ENCODE assay signal across 9 cellular contexts in the genomic region with DNA sequence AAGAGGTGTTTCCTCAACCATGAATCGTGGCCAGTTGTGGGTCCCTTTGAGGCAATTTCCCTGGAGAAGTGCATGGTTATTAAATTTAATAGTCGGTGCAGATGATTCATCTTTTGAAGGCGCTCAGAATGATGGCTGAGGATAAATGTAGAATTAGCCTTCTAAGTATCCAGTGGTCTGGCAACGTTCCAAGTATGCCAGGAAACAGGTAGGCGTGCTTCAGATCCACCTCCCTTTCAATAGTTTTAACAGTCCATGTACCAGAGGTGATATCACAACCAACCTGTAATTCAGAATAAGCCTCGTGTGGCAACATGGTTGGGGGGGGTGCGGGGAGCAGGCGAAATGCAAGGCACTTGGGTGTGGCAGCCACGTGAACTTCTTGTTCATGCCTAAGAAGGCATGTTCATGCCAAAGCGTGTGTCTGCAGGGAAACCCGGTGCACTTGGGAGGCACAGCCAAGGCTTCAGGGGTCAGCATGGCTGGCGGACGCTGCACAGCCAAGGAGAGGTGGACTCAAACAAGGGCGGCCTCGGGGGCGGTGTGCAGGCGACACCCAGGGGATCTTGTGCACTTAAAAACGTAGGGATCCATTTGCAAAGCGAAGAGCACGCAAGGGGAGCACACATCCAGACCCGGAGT. TPM values are rescaled to one million over a fixed set of nuclear protein-coding genes. Genes with fewer than 3 reads are reported as not detected.
DNase-seq lines count a peak whose midpoint lies in the region; ATAC-seq, FAIRE-seq and TF ChIP-seq lines count a peak whose summit lies in the region.
"Had no signal": no experiment of that assay in that cellular context is flagged by ENCODE, and none has a peak within 500 bp of the region (broad histone marks: within the 10 kb centered on the region; RNA-seq: fewer than 3 reads in every experiment).

No MANE protein-coding gene starts in this region.

- no peak overlapping the region for H3K4me3 Mint-ChIP-seq in HFFc6

- no peak for TF ChIP-seq CTCF in VCaP (conservative IDR thresholded peaks at IDR 0.05)
- no peak for TF ChIP-seq CTCF in keratinocyte (optimal IDR thresholded peaks at IDR 0.05 in 1 of 3, IDR thresholded peaks at IDR 0.05 in 1 of 3, conservative IDR thresholded peaks at IDR 0.05 in 1 of 3; ENCODE audit: extremely low read depth in 1 of 3, insufficient read depth in 2 of 3, low read length in 3 of 3)
- TF ChIP-seq CTCF in upper lobe of right lung (IDR thresholded peaks at IDR 0.05), result no peak
- no peak for TF ChIP-seq CTCF in HFFc6 (IDR thresholded peaks at IDR 0.05)

- ATAC-seq in upper lobe of right lung (peak; percentile 10), GM18520 (IDR thresholded peaks at IDR 0.05; ENCODE audit: unreplicated experiment) (no peak)

- FAIRE-seq in keratinocyte (lab: Jason Lieb, UNC), result peak; percentile 84

- H3K9me3 ChIP-seq in keratinocyte (ENCODE audit: control insufficient read depth, low read depth, low read length), result no peaks in the 10 kb centered on the region
- no peaks in the 10 kb centered on the region for H3K9me3 ChIP-seq in upper lobe of right lung
- no peaks in the 10 kb centered on the region for H3K9me3 ChIP-seq in SJCRH30 (replicated peaks)
- H3K9me3 ChIP-seq: heart left ventricle had no signal

- peak overlapping the region; percentile 65 for H3K4me2 ChIP-seq in keratinocyte (ENCODE audit: control insufficient read depth, extremely low read depth, insufficient read depth, low read depth, low read length)

- H3K9me3 Mint-ChIP-seq in HFFc6, result no peaks in the 10 kb centered on the region

- intact Hi-C loops in upper lobe of right lung (cut with DNase I), result loop anchor here (10.0 kb wide), 1 partner anchor 131 kb away; no protein-coding TSS in a partner anchor

- no peaks in the 10 kb centered on the region for H3K79me2 ChIP-seq in keratinocyte (ENCODE audit: control insufficient read depth, insufficient read depth, low read length)

- H2AFZ ChIP-seq in keratinocyte (ENCODE audit: control insufficient read depth, low read length), result peak overlapping the region; percentile 74

- H3K4me1 ChIP-seq in keratinocyte (ENCODE audit: control insufficient read depth, extremely low read depth, insufficient read depth, low read length), result peaks cover 17% of the 10 kb centered on the region
- peaks cover 16% of the 10 kb centered on the region for H3K4me1 ChIP-seq in upper lobe of right lung
- no peaks in the 10 kb centered on the region; the same call in 1 of the 2 replicates for H3K4me1 ChIP-seq in SJCRH30

- H3K4me1 Mint-ChIP-seq in HFFc6 (ENCODE audit: low read depth), result no peaks in the 10 kb centered on the region

- H3K27ac ChIP-seq in VCaP, result peak overlapping the region; percentile 73
- no peak overlapping the region for H3K27ac ChIP-seq in keratinocyte (ENCODE audit: control insufficient read depth, insufficient read depth, low read length)
- H3K27ac ChIP-seq in upper lobe of right lung, result no peak overlapping the region
- H3K27ac ChIP-seq in SJCRH30, result no peak overlapping the region

- no peak overlapping the region for H3K27ac Mint-ChIP-seq in HFFc6

- H3K27me3 ChIP-seq in keratinocyte (ENCODE audit: control insufficient read depth, extremely low read depth, insufficient read depth, low read length) (peaks cover 85% of the 10 kb centered on the region), upper lobe of right lung (peaks cover 5% of the 10 kb centered on the region), SJCRH30 (no peaks in the 10 kb centered on the region)

- H3K27me3 Mint-ChIP-seq in HFFc6 (ENCODE audit: insufficient read depth), result peaks cover 55% of the 10 kb centered on the region

- no peaks in the 10 kb centered on the region for H3K36me3 Mint-ChIP-seq in HFFc6 (ENCODE audit: low read depth)

- H3K9me1 ChIP-seq in keratinocyte (ENCODE audit: control insufficient read depth, extremely low read depth, insufficient read depth, low read length), result no peaks in the 10 kb centered on the region

- no peaks in the 10 kb centered on the region for H3K36me3 ChIP-seq in keratinocyte (ENCODE audit: control insufficient read depth in 2 of 2, extremely low read depth in 1 of 2, insufficient read depth in 2 of 2, low read length in 2 of 2)
- H3K36me3 ChIP-seq in upper lobe of right lung, result no peaks in the 10 kb centered on the region
- H3K36me3 ChIP-seq in SJCRH30, result no peaks in the 10 kb centered on the region
- H3K36me3 ChIP-seq: heart left ventricle had no signal

- peaks cover 8% of the 10 kb centered on the region for H4K20me1 ChIP-seq in keratinocyte (ENCODE audit: control insufficient read depth, extremely low read depth, insufficient read depth, low read length)

- peak in 4 of 6 experiments; percentile 7 to 47 (median 24) for DNase-seq in stimulated activated naive CD4-positive, alpha-beta T cell (lab: John Stamatoyannopoulos, UW)
- DNase-seq in stimulated activated naive CD4-positive, alpha-beta T cell treated with Interleukin-2 at 50 U/mL for 16 hours (lab: John Stamatoyannopoulos, UW), result no peak
- peak; percentile 92 for DNase-seq in keratinocyte (ENCODE audit: low read depth, low spot score)
- DNase-seq in upper lobe of right lung, result peak; percentile 75
- no peak for DNase-seq in HFFc6
- DNase-seq in SJCRH30, result no peak

- peak overlapping the region in 2 of 3 experiments; percentile 35 to 44 for H3K4me3 ChIP-seq in keratinocyte (ENCODE audit: control insufficient read depth in 2 of 3, extremely low read depth in 1 of 3, insufficient read depth in 2 of 3, low read depth in 1 of 3, low read length in 3 of 3)
- H3K4me3 ChIP-seq in upper lobe of right lung, result no peak overlapping the region
- H3K4me3 ChIP-seq in SJCRH30, result no peak overlapping the region

- dilution Hi-C loops in keratinocyte (cut with MboI; ENCODE audit: extremely low pct_ligation_motif_present, low sequenced_read_pairs), result no loop called here

- H3K9ac ChIP-seq in keratinocyte (ENCODE audit: control insufficient read depth, extremely low read depth, insufficient read depth, low read length), result no peak overlapping the region

RNA-seq across cellular contexts. Expression of a gene that starts 5.2 kb away (rescaled TPM):
- 0.13 TPM in 1 of 3 replicates, not detected in the others for polyA plus RNA-seq in keratinocyte
- polyA plus RNA-seq in keratinocyte (2011; ENCODE audit: low read depth), result not detected
- 0.32 TPM in 1 of 2 replicates, not detected in the other for polyA plus RNA-seq in keratinocyte (2011; cell fraction: cytosol; rRNA removed)
- polyA plus RNA-seq in keratinocyte (2011; cell fraction: nucleus; rRNA removed), result 0.25 and 0.40 TPM in 2 replicates
- polyA plus RNA-seq in keratinocyte (2012; ENCODE audit: low replicate concordance), result 0.17 and 0.41 TPM in 2 replicates
- polyA minus RNA-seq in keratinocyte, result 0.10 TPM in 1 of 3 replicates, not detected in the others
- not detected for polyA minus RNA-seq in keratinocyte (2011; cell fraction: cytosol; rRNA and poly(A)+ RNA removed)
- polyA minus RNA-seq in keratinocyte (2011; cell fraction: nucleus; rRNA and poly(A)+ RNA removed), result 1.2 TPM in 1 of 2 replicates, not detected in the other
- 64.4 TPM for total RNA-seq in upper lobe of right lung
- not detected for total RNA-seq in HFFc6 (2021; fragmentation: NEBNext Ultra II Directional; extraction: Animal tissue kit (Norgen Biotek cat#: 25700))
- not detected in 2 replicates for total RNA-seq in SJCRH30 (2014; rRNA removed; shearing (Covaris generic))

Comparison
In these comparisons a context has a peak if more than half of its experiments do, and no peak if none do; other contexts are left out.
1. DNase-seq: peak in stimulated activated naive CD4-positive, alpha-beta T cell (4 of 6), keratinocyte (single experiment) and upper lobe of right lung (single experiment); none in stimulated activated naive CD4-positive, alpha-beta T cell treated with Interleukin-2 at 50 U/mL for 16 hours (single experiment), HFFc6 (single experiment) and SJCRH30 (0 of 2).
2. H3K4me3 ChIP-seq: peak in keratinocyte (2 of 3); none in upper lobe of right lung (single experiment) and SJCRH30 (single experiment).
3. RNA of a gene that starts 5.2 kb away (total RNA-seq): 64.4 TPM in upper lobe of right lung (single experiment); not detected in HFFc6 and not detected in SJCRH30; every median in the first group is over 10 times any median in the second.